In the genomic region with DNA sequence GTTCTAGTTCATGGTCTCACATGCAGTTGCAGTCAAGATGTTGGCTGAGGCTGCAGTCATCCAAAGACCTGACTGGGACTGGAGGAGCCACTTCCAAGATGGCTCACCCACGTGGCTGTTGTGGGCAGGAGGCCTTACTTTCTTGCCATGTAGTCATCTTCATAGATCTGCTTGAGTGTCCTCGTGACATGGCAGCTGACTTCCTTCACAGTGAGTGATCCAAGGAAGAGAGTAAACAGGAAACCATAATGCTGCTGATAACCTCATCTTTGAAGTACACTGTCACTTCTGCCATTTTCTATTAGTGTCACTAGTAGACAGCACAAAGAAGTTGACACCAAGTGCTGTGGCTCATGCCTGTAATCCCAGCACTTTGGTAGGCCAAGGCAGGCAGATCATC, we compare ENCODE assay signal across 10 cellular contexts. TPM values are rescaled to one million over a fixed set of nuclear protein-coding genes. Genes with fewer than 3 reads are reported as not detected.
DNase-seq lines count a peak whose midpoint lies in the region; ATAC-seq and TF ChIP-seq lines count a peak whose summit lies in the region.
"Had no signal": no experiment of that assay in that cellular context is flagged by ENCODE, and none has a peak within 500 bp of the region (broad histone marks: within the 10 kb centered on the region; RNA-seq: fewer than 3 reads in every experiment).

No MANE protein-coding gene starts in this region.

- H3K4me3 Mint-ChIP-seq in activated CD4-positive, alpha-beta memory T cell treated with anti-CD3 and anti-CD28 coated beads, Interleukin-2, amount 10 ng/mL, durations not matched to agents 7 days and 5 days = no peak overlapping the region
- H3K4me3 Mint-ChIP-seq in endothelial cell (ENCODE audit: unreplicated experiment) (no peak overlapping the region), Caco-2 (ENCODE audit: unreplicated experiment) (no peak overlapping the region)

- H3K4me3 ChIP-seq in Caco-2 (ENCODE audit: low read depth, low read length) = no peak overlapping the region
- H3K4me3 ChIP-seq: adrenal gland, tibial nerve had no signal

- CTCF ChIA-PET in activated CD4-positive, alpha-beta memory T cell treated with anti-CD3 and anti-CD28 coated beads, Interleukin-2, amount 10 ng/mL, durations not matched to agents 7 days and 5 days (lab: Charles Lee) = interaction anchor here (1.1 to 1.2 kb wide), 2 partner anchors 15 to 90 kb away, joined by 3 to 4 read pairs; no protein-coding TSS in a partner anchor
- CTCF ChIA-PET in Caco-2 (lab: Charles Lee) = no interaction called here

- H3K4me1 Mint-ChIP-seq in activated CD4-positive, alpha-beta memory T cell treated with anti-CD3 and anti-CD28 coated beads, Interleukin-2, amount 10 ng/mL, durations not matched to agents 7 days and 5 days = peaks cover 47% of the 10 kb centered on the region
- H3K4me1 Mint-ChIP-seq in endothelial cell (ENCODE audit: unreplicated experiment) (no peaks in the 10 kb centered on the region), Caco-2 (ENCODE audit: low read depth, unreplicated experiment) (no peaks in the 10 kb centered on the region)

- BruUV-seq in Caco-2 (replicated peaks; lab: Mats Ljungman, UMichigan) = no TSS peak

- POLR2A ChIA-PET in activated CD4-positive, alpha-beta memory T cell treated with anti-CD3 and anti-CD28 coated beads, Interleukin-2, amount 10 ng/mL, durations not matched to agents 7 days and 5 days (lab: Charles Lee) = interaction anchor here (0.7 to 3.7 kb wide), 12 partner anchors 10 to 586 kb away, joined by 3 to 22 read pairs (median 4); partner anchors contain the start of genes AKIRIN2, ORC3, RARS2 and ZNF292
- POLR2A ChIA-PET in Caco-2 (lab: Charles Lee) = no interaction called here

- no peaks in the 10 kb centered on the region for H3K9me3 ChIP-seq in Caco-2
- H3K9me3 ChIP-seq: adrenal gland, tibial nerve had no signal

- peaks cover 3% of the 10 kb centered on the region for H3K9me3 Mint-ChIP-seq in activated CD4-positive, alpha-beta memory T cell treated with anti-CD3 and anti-CD28 coated beads, Interleukin-2, amount 10 ng/mL, durations not matched to agents 7 days and 5 days
- H3K9me3 Mint-ChIP-seq in endothelial cell (ENCODE audit: unreplicated experiment) = no peaks in the 10 kb centered on the region
- no peaks in the 10 kb centered on the region for H3K9me3 Mint-ChIP-seq in Caco-2 (ENCODE audit: unreplicated experiment)

- peak; percentile 58 for ATAC-seq in GM18870 (IDR thresholded peaks at IDR 0.05; ENCODE audit: unreplicated experiment)
- ATAC-seq in HG03378 (IDR thresholded peaks at IDR 0.05; ENCODE audit: unreplicated experiment) = peak; percentile 65

- no peaks in the 10 kb centered on the region for H3K36me3 ChIP-seq in Caco-2 (ENCODE audit: control insufficient read depth, insufficient read depth, low read length)
- H3K36me3 ChIP-seq: adrenal gland, tibial nerve had no signal

- peak; percentile 83 for DNase-seq in activated CD4-positive, alpha-beta memory T cell treated with anti-CD3 and anti-CD28 coated beads, Interleukin-2, amount 10 ng/mL, durations not matched to agents 7 days and 5 days
- DNase-seq in stimulated activated CD4-positive, alpha-beta T cell treated with anti-CD3 and anti-CD28 coated beads, Interleukin-2, amount 100 ng/mL, for 24 hours = peak; percentile 40 to 55
- no peak for DNase-seq in NCI-H2196 treated with DMSO at 0.1 percent for 48 hours (lab: John Stamatoyannopoulos, UW; ENCODE audit: unreplicated experiment)
- DNase-seq in NCI-H1092 (lab: John Stamatoyannopoulos, UW) = no peak
- no peak for DNase-seq in endothelial cell (ENCODE audit: low spot score)
- DNase-seq in Caco-2 = no peak

- peaks cover 5% of the 10 kb centered on the region for H3K27me3 Mint-ChIP-seq in activated CD4-positive, alpha-beta memory T cell treated with anti-CD3 and anti-CD28 coated beads, Interleukin-2, amount 10 ng/mL, durations not matched to agents 7 days and 5 days
- H3K27me3 Mint-ChIP-seq in endothelial cell (ENCODE audit: unreplicated experiment) = no peaks in the 10 kb centered on the region
- no peaks in the 10 kb centered on the region for H3K27me3 Mint-ChIP-seq in Caco-2 (ENCODE audit: insufficient read depth, unreplicated experiment)

- H3K27me3 ChIP-seq in Caco-2 (replicated peaks; ENCODE audit: control insufficient read depth, insufficient read depth, low read length) = no peaks in the 10 kb centered on the region
- H3K27me3 ChIP-seq: adrenal gland, tibial nerve had no signal

- no peak for TF ChIP-seq CTCF in endothelial cell (IDR thresholded peaks at IDR 0.05; ENCODE audit: unreplicated experiment)
- no peak for TF ChIP-seq CTCF in Caco-2 (IDR thresholded peaks at IDR 0.05; ENCODE audit: insufficient read depth in 1 of 2, low read depth in 1 of 2, low read length in 1 of 2, severe bottlenecking in 1 of 2, unreplicated experiment in 1 of 2)

- H3K4me1 ChIP-seq in Caco-2 = peaks cover 2% of the 10 kb centered on the region; the same call in 1 of the 2 replicates
- H3K4me1 ChIP-seq: adrenal gland, tibial nerve had no signal

- H3K36me3 Mint-ChIP-seq in activated CD4-positive, alpha-beta memory T cell treated with anti-CD3 and anti-CD28 coated beads, Interleukin-2, amount 10 ng/mL, durations not matched to agents 7 days and 5 days (ENCODE audit: low read depth) = peaks cover 14% of the 10 kb centered on the region
- H3K36me3 Mint-ChIP-seq in endothelial cell (ENCODE audit: low read depth, unreplicated experiment) = no peaks in the 10 kb centered on the region
- H3K36me3 Mint-ChIP-seq in Caco-2 (ENCODE audit: insufficient read depth, unreplicated experiment) = no peaks in the 10 kb centered on the region

- peak overlapping the region; percentile 83 for H3K27ac Mint-ChIP-seq in activated CD4-positive, alpha-beta memory T cell treated with anti-CD3 and anti-CD28 coated beads, Interleukin-2, amount 10 ng/mL, durations not matched to agents 7 days and 5 days
- H3K27ac Mint-ChIP-seq in endothelial cell (ENCODE audit: unreplicated experiment) (no peak overlapping the region), Caco-2 (ENCODE audit: unreplicated experiment) (no peak overlapping the region)

- intact Hi-C loops in Caco-2 (cut with micrococcal nuclease; ENCODE audit: unreplicated experiment) = no loop called here

RNA-seq across cellular contexts. Expression of gene AKIRIN2, which starts 40.1 kb away (rescaled TPM):
- total RNA-seq in activated CD4-positive, alpha-beta memory T cell treated with anti-CD3 and anti-CD28 coated beads, Interleukin-2, amount 10 ng/mL, durations not matched to agents 7 days and 5 days = 10 to 100 TPM; 56.5 to 58.5 TPM
- total RNA-seq in endothelial cell (ENCODE audit: unreplicated experiment) = 59.3 TPM
- total RNA-seq in Caco-2 (2022) = 51.3 and 53.5 TPM in 2 replicates

Comparison
In these comparisons a context has a peak if more than half of its experiments do, and no peak if none do; other contexts are left out.
1. DNase-seq: peak in activated CD4-positive, alpha-beta memory T cell treated with anti-CD3 and anti-CD28 coated beads, Interleukin-2, amount 10 ng/mL, durations not matched to agents 7 days and 5 days (single experiment) and stimulated activated CD4-positive, alpha-beta T cell treated with anti-CD3 and anti-CD28 coated beads, Interleukin-2, amount 100 ng/mL, for 24 hours (2 of 2); none in NCI-H2196 treated with DMSO at 0.1 percent for 48 hours (single experiment), NCI-H1092 (single experiment), endothelial cell (single experiment) and Caco-2 (0 of 2).